31 cellular contexts compared by ENCODE assay signal in the genomic region with DNA sequence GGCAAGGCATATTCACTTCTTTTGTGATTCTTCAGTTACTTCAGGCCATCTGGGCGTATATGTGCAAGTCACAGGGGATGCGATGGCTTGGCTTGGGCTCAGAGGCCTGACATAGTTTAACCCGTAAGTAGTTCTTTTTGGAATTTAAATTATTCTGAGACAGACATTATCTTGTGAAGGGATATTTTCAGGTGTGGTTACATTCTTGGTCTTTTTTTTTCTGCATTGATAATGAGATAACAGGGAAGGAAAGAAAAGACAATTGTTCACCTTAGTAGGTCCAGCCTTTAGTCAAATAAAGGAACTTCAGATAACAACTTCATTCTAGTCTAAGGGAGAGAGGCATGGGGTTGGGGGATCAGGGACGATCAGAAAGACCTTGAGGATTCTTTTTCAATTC.
"Had no signal": no experiment of that assay in that cellular context is flagged by ENCODE, and none has a peak within 500 bp of the region (broad histone marks: within the 10 kb centered on the region; RNA-seq: fewer than 3 reads in every experiment).

No MANE protein-coding gene starts in this region.

- H3K4me1 ChIP-seq: ascending aorta, body of pancreas had no signal

- H3K4me1 Mint-ChIP-seq: activated CD8-positive, alpha-beta memory T cell treated with anti-CD3 and anti-CD28 coated beads, Interleukin-2, amount 10 ng/mL, durations not matched to agents 7 days and 5 days; activated naive CD8-positive, alpha-beta T cell treated with anti-CD3 and anti-CD28 coated beads, Interleukin-2, amount 50 U/mL, for 24 hours; T-cell had no signal

- H3K27me3 Mint-ChIP-seq: activated CD8-positive, alpha-beta memory T cell treated with anti-CD3 and anti-CD28 coated beads, Interleukin-2, amount 10 ng/mL, durations not matched to agents 7 days and 5 days; activated naive CD8-positive, alpha-beta T cell treated with anti-CD3 and anti-CD28 coated beads, Interleukin-2, amount 50 U/mL, for 24 hours had no signal

- H3K36me3 ChIP-seq: ascending aorta, MG63 had no signal

- ATAC-seq: activated CD8-positive, alpha-beta memory T cell treated with anti-CD3 and anti-CD28 coated beads, Interleukin-2, amount 10 ng/mL, durations not matched to agents 7 days and 5 days; activated naive CD4-positive, alpha-beta T cell treated with anti-CD3 and anti-CD28 coated beads, Interleukin-2, amount 50 U/mL, for 72 hours; activated naive CD8-positive, alpha-beta T cell treated with anti-CD3 and anti-CD28 coated beads, Interleukin-2, amount 50 U/mL, for 24 hours; body of pancreas; Panc1; Right ventricle myocardium inferior; T-cell had no signal

- H3K27ac Mint-ChIP-seq: activated CD8-positive, alpha-beta memory T cell treated with anti-CD3 and anti-CD28 coated beads, Interleukin-2, amount 10 ng/mL, durations not matched to agents 7 days and 5 days; activated naive CD4-positive, alpha-beta T cell treated with anti-CD3 and anti-CD28 coated beads, Interleukin-2, amount 50 U/mL, for 72 hours; activated naive CD8-positive, alpha-beta T cell treated with anti-CD3 and anti-CD28 coated beads, Interleukin-2, amount 50 U/mL, for 24 hours; activated T-cell treated with anti-CD3 and anti-CD28 coated beads, Interleukin-2, amount 50 U/mL, for 24 hours; T-cell had no signal

- DNase-seq: activated CD4-positive, alpha-beta T cell treated with anti-CD3 and anti-CD28 coated beads for 48 hours; activated CD4-positive, alpha-beta T cell treated with anti-CD3 and anti-CD28 coated beads, Interleukin-2, amount 50 U/mL, for 48 hours; activated CD4-positive, CD25-positive, alpha-beta regulatory T cell treated with anti-CD3 and anti-CD28 coated beads, Interleukin-2, amount 50 U/mL, for 72 hours; activated CD8-positive, alpha-beta memory T cell treated with anti-CD3 and anti-CD28 coated beads, Interleukin-2, amount 10 ng/mL, durations not matched to agents 7 days and 5 days; activated effector memory CD4-positive, alpha-beta T cell treated with anti-CD3 and anti-CD28 coated beads, Interleukin-2, amount 50 U/mL, for 16 hours; activated naive CD4-positive, alpha-beta T cell treated with Interleukin-2 at 50 U/mL for 16 hours; activated naive CD8-positive, alpha-beta T cell treated with anti-CD3 and anti-CD28 coated beads, Interleukin-2, amount 50 U/mL, for 24 hours; activated T-cell treated with anti-CD3 and anti-CD28 coated beads, Interleukin-2, amount 50 U/mL, for 24 hours; amniotic stem cell; body of pancreas; central memory CD4-positive, alpha-beta T cell; MG63; MV-4-11; NCI-H1092 treated with DMSO at 0.1 percent for 48 hours; NCI-H1417 treated with DMSO at 0.1 percent for 48 hours; NCI-H1694; NCI-H2029; NCI-H2107; NCI-H345; NCI-H510A; NCI-H526 treated with DMSO at 0.1 percent for 48 hours; NCI-H82; OCI-M1; RPMI8226; T-cell; T-helper 2 cell had no signal

- H3K27me3 ChIP-seq: ascending aorta, body of pancreas, MG63 had no signal

- H3K9me3 Mint-ChIP-seq: activated naive CD4-positive, alpha-beta T cell treated with anti-CD3 and anti-CD28 coated beads, Interleukin-2, amount 50 U/mL, for 72 hours; activated naive CD8-positive, alpha-beta T cell treated with anti-CD3 and anti-CD28 coated beads, Interleukin-2, amount 50 U/mL, for 24 hours; activated T-cell treated with anti-CD3 and anti-CD28 coated beads, Interleukin-2, amount 50 U/mL, for 24 hours; T-cell had no signal

- H3K4me3 ChIP-seq: ascending aorta, body of pancreas, MG63, SK-N-MC had no signal

- H3K4me3 Mint-ChIP-seq: activated CD8-positive, alpha-beta memory T cell treated with anti-CD3 and anti-CD28 coated beads, Interleukin-2, amount 10 ng/mL, durations not matched to agents 7 days and 5 days; activated naive CD8-positive, alpha-beta T cell treated with anti-CD3 and anti-CD28 coated beads, Interleukin-2, amount 50 U/mL, for 24 hours; activated T-cell treated with anti-CD3 and anti-CD28 coated beads, Interleukin-2, amount 50 U/mL, for 24 hours; T-cell had no signal

- H3K9me3 ChIP-seq: ascending aorta, body of pancreas, MG63 had no signal

- H3K27ac ChIP-seq: ascending aorta, body of pancreas, SK-N-MC had no signal

- H3K36me3 Mint-ChIP-seq: activated CD8-positive, alpha-beta memory T cell treated with anti-CD3 and anti-CD28 coated beads, Interleukin-2, amount 10 ng/mL, durations not matched to agents 7 days and 5 days; activated naive CD4-positive, alpha-beta T cell treated with anti-CD3 and anti-CD28 coated beads, Interleukin-2, amount 50 U/mL, for 72 hours; T-cell had no signal
